17 cellular contexts compared by ENCODE assay signal in genomic region chr9:124444166-124444565, GRCh38. TPM values are rescaled to one million over a fixed set of nuclear protein-coding genes. Genes with fewer than 3 reads are reported as not detected.
DNase-seq lines count a peak whose midpoint lies in the region; ATAC-seq and TF ChIP-seq lines count a peak whose summit lies in the region.
"Had no signal": no experiment of that assay in that cellular context is flagged by ENCODE, and none has a peak within 500 bp of the region (broad histone marks: within the 10 kb centered on the region; RNA-seq: fewer than 3 reads in every experiment).

No MANE protein-coding gene starts in this region.

- no peak for ATAC-seq in SK-N-SH treated with all-trans-retinoic acid at 6 μM for 48 hours
- peak; percentile 48; the same call in 2 of the 3 replicates for ATAC-seq in RWPE2 (ENCODE audit: low read depth)
- no peak for ATAC-seq in GM21423 (IDR thresholded peaks at IDR 0.05; ENCODE audit: unreplicated experiment)
- ATAC-seq: HepG2 had no signal

- TF ChIP-seq CTCF in SK-N-SH (IDR thresholded peaks at IDR 0.05) (no peak), RWPE2 (IDR thresholded peaks at IDR 0.05; ENCODE audit: poor library complexity, severe bottlenecking) (no peak)

- POLR2A ChIA-PET in SK-N-SH (lab: Yijun Ruan, JAX) = no interaction called here

- no peak for TF ChIP-seq RAD21 in SK-N-SH (IDR thresholded peaks at IDR 0.05; ENCODE audit: low read length)

- H3K27ac ChIP-seq in SK-N-SH (ENCODE audit: low read depth in 2 of 2, low read length in 1 of 2) = no peak overlapping the region
- peak overlapping the region; percentile 13 for H3K27ac ChIP-seq in RWPE2 (ENCODE audit: poor library complexity, severe bottlenecking)
- H3K27ac ChIP-seq in epithelial cell of prostate = peak overlapping the region; percentile 81
- H3K27ac ChIP-seq: BLaER1 treated with 17β-estradiol and CSF1 and Interleukin-3, amounts not matched to agents 10 nM and 100 nM had no signal

- TF ChIP-seq EP300 in SK-N-SH (IDR thresholded peaks at IDR 0.05; ENCODE audit: borderline replicate concordance in 1 of 2, low read depth in 1 of 2, low read length in 1 of 2) = no peak

- H3K4me1 ChIP-seq in SK-N-SH (ENCODE audit: control insufficient read depth in 1 of 2, insufficient read depth in 2 of 2, low read depth in 1 of 2, low read length in 1 of 2) = no peaks in the 10 kb centered on the region
- H3K4me1 ChIP-seq in RWPE2 (ENCODE audit: insufficient read depth, poor library complexity, severe bottlenecking) = peaks cover 15% of the 10 kb centered on the region

- H3K9me2 ChIP-seq in SK-N-SH = no peaks in the 10 kb centered on the region

- intact Hi-C loops in posterior vena cava (cut with DNase I) = no loop called here

- H3K27me3 ChIP-seq in SK-N-SH (ENCODE audit: insufficient read depth) (no peaks in the 10 kb centered on the region), RWPE2 (ENCODE audit: insufficient read depth, poor library complexity, severe bottlenecking) (no peaks in the 10 kb centered on the region)
- H3K27me3 ChIP-seq: BLaER1 treated with 17β-estradiol and CSF1 and Interleukin-3, amounts not matched to agents 10 nM and 100 nM had no signal

- H3K9me3 ChIP-seq in SK-N-SH (no peaks in the 10 kb centered on the region), RWPE2 (ENCODE audit: severe bottlenecking) (no peaks in the 10 kb centered on the region)

- peaks cover 5% of the 10 kb centered on the region for H3F3A ChIP-seq in SK-N-SH (replicated peaks; ENCODE audit: insufficient read depth)

- CTCF ChIA-PET in SK-N-SH (lab: Yijun Ruan, JAX) = no interaction called here

- H3K36me3 ChIP-seq in SK-N-SH (replicated peaks in 1 of 2; ENCODE audit: control insufficient read depth in 1 of 2, insufficient read depth in 2 of 2, low read length in 1 of 2) = no peaks in the 10 kb centered on the region
- H3K36me3 ChIP-seq in RWPE2 (ENCODE audit: low read depth) = no peaks in the 10 kb centered on the region
- H3K36me3 ChIP-seq: BLaER1 treated with 17β-estradiol and CSF1 and Interleukin-3, amounts not matched to agents 10 nM and 100 nM had no signal

- DNase-seq in SK-N-SH (no peak), RWPE2 (ENCODE audit: low spot score) (no peak), epithelial cell of prostate (ENCODE audit: low read depth, low spot score) (no peak), posterior vena cava (ENCODE audit: low spot score) (peak; percentile 5), NCI-H526 treated with DMSO at 0.1 percent for 48 hours (lab: John Stamatoyannopoulos, UW) (no peak)
- no peak for DNase-seq in stimulated activated CD4-positive, alpha-beta T cell treated with anti-CD3 and anti-CD28 coated beads, Interleukin-1b, Interleukin-23, amount 100 ng/mL, for 48 hours
- DNase-seq: ACHN; CD4-positive, CD25-positive, alpha-beta regulatory T cell; DMS53; HCEC 1CT; HFFc6 had no signal

- WGBS in SK-N-SH (ENCODE audit: low lambda C conversion rate) = 85% methylated on average over 3 of the region's 3 CpGs

- no peak overlapping the region for H3K9ac ChIP-seq in SK-N-SH
- H3K9ac ChIP-seq: BLaER1 treated with 17β-estradiol and CSF1 and Interleukin-3, amounts not matched to agents 10 nM and 100 nM had no signal

- H2AFZ ChIP-seq in SK-N-SH (ENCODE audit: low read depth) = 0 out of 2 replicates have a peak overlapping the region, but pooled peaks have one; percentile 46

- no peak overlapping the region for H3K4me2 ChIP-seq in SK-N-SH
- H3K4me2 ChIP-seq: BLaER1 treated with 17β-estradiol and CSF1 and Interleukin-3, amounts not matched to agents 10 nM and 100 nM had no signal

- H3K79me2 ChIP-seq in SK-N-SH (ENCODE audit: insufficient read depth) = no peaks in the 10 kb centered on the region

- no peaks in the 10 kb centered on the region for H4K20me1 ChIP-seq in SK-N-SH (ENCODE audit: insufficient read depth)
- H4K20me1 ChIP-seq: BLaER1 treated with 17β-estradiol and CSF1 and Interleukin-3, amounts not matched to agents 10 nM and 100 nM had no signal

- H3K4me3 ChIP-seq in SK-N-SH (ENCODE audit: low read depth in 2 of 2, low read length in 1 of 2) = no peak overlapping the region
- H3K4me3 ChIP-seq in RWPE2 (ENCODE audit: severe bottlenecking) = no peak overlapping the region
- H3K4me3 ChIP-seq: BLaER1 treated with 17β-estradiol and CSF1 and Interleukin-3, amounts not matched to agents 10 nM and 100 nM had no signal

TF ChIP-seq in SK-N-SH, 30 proteins besides CTCF, POLR2A, EP300 and RAD21 (continues in another document):
- TF ChIP-seq TEAD4 (IDR thresholded peaks at IDR 0.05; ENCODE audit: borderline replicate concordance, insufficient read depth) (no peak), RCOR1 (IDR thresholded peaks at IDR 0.05; ENCODE audit: low read length) (no peak), SMC3 (IDR thresholded peaks at IDR 0.05; ENCODE audit: low read depth, low read length) (no peak), TCF12 (IDR thresholded peaks at IDR 0.05) (no peak), POLR2AphosphoS5 (IDR thresholded peaks at IDR 0.05; ENCODE audit: low read depth, low read length) (no peak), NRF1 (IDR thresholded peaks at IDR 0.05; ENCODE audit: low read depth, low read length) (no peak), GABPA (IDR thresholded peaks at IDR 0.05; ENCODE audit: low read depth) (no peak), SIN3A (IDR thresholded peaks at IDR 0.05; ENCODE audit: borderline replicate concordance, low read depth, low read length) (no peak), USF2 (IDR thresholded peaks at IDR 0.05; ENCODE audit: borderline replicate concordance, low read depth, low read length) (no peak), PBX3 (IDR thresholded peaks at IDR 0.05) (no peak)

TF ChIP-seq in SK-N-SH treated with all-trans-retinoic acid at 6 μM for 48 hours, 23 proteins besides CTCF, POLR2A, EP300 and RAD21:
- TF ChIP-seq TOX (CRISPR knock-in tag; IDR thresholded peaks at IDR 0.05; ENCODE audit: borderline replicate concordance) (no peak), CSRNP3 (CRISPR knock-in tag; IDR thresholded peaks at IDR 0.05) (no peak), OSR1 (CRISPR knock-in tag; IDR thresholded peaks at IDR 0.05) (no peak), PPARA (CRISPR knock-in tag; IDR thresholded peaks at IDR 0.05; ENCODE audit: borderline replicate concordance) (no peak), GLIS3 (CRISPR knock-in tag; IDR thresholded peaks at IDR 0.05) (no peak), ARNTL (CRISPR knock-in tag; IDR thresholded peaks at IDR 0.05; ENCODE audit: borderline replicate concordance, low read depth) (no peak), ESRRG (CRISPR knock-in tag; IDR thresholded peaks at IDR 0.05) (no peak), ZNF70 (CRISPR knock-in tag; IDR thresholded peaks at IDR 0.05) (no peak), ZFP30 (CRISPR knock-in tag; IDR thresholded peaks at IDR 0.05) (no peak), ZFP3 (CRISPR knock-in tag; IDR thresholded peaks at IDR 0.05) (no peak), ISL1 (CRISPR knock-in tag; IDR thresholded peaks at IDR 0.05) (no peak), POU6F1 (CRISPR knock-in tag; IDR thresholded peaks at IDR 0.05; ENCODE audit: borderline replicate concordance, low read depth) (no peak), BACH2 (CRISPR knock-in tag; IDR thresholded peaks at IDR 0.05; ENCODE audit: borderline replicate concordance) (no peak)

RNA-seq across cellular contexts. Expression of gene ADGRD2, which starts 6.1 kb away (rescaled TPM):
- 0.05 and 0.10 TPM in 2 replicates for polyA plus RNA-seq in SK-N-SH (2012; rRNA removed)
- not detected in 2 replicates for polyA plus RNA-seq in SK-N-SH (2012; cell fraction: cytosol; rRNA removed)
- 0.11 and 0.31 TPM in 2 replicates for polyA plus RNA-seq in SK-N-SH (2012; cell fraction: nucleus; rRNA removed)
- total RNA-seq in posterior vena cava = not detected
- total RNA-seq: A172; CD4-positive, CD25-positive, alpha-beta regulatory T cell; H4; HepG2; HFFc6 had no signal
- polyA plus RNA-seq: CD4-positive, CD25-positive, alpha-beta regulatory T cell; HepG2 had no signal

RNA-seq across cellular contexts. Expression of gene PSMB7, which starts 28.9 kb away (rescaled TPM):
- 357 and 484 TPM in 2 replicates for polyA plus RNA-seq in SK-N-SH (2012; rRNA removed)
- polyA plus RNA-seq in SK-N-SH (2012; cell fraction: cytosol; rRNA removed) = 361 and 420 TPM in 2 replicates
- polyA plus RNA-seq in SK-N-SH (2012; cell fraction: nucleus; rRNA removed) = 150 and 232 TPM in 2 replicates
- total RNA-seq in posterior vena cava = 10 to 100 TPM; 79.1 to 89.1 TPM

Comparison
In these comparisons a context has a peak if more than half of its experiments do, and no peak if none do; other contexts are left out.
1. H3K27ac ChIP-seq: peak in RWPE2 (single experiment) and epithelial cell of prostate (single experiment); none in SK-N-SH (0 of 2).